ENCODE assay signal across 1 cellular context in the genomic region with DNA sequence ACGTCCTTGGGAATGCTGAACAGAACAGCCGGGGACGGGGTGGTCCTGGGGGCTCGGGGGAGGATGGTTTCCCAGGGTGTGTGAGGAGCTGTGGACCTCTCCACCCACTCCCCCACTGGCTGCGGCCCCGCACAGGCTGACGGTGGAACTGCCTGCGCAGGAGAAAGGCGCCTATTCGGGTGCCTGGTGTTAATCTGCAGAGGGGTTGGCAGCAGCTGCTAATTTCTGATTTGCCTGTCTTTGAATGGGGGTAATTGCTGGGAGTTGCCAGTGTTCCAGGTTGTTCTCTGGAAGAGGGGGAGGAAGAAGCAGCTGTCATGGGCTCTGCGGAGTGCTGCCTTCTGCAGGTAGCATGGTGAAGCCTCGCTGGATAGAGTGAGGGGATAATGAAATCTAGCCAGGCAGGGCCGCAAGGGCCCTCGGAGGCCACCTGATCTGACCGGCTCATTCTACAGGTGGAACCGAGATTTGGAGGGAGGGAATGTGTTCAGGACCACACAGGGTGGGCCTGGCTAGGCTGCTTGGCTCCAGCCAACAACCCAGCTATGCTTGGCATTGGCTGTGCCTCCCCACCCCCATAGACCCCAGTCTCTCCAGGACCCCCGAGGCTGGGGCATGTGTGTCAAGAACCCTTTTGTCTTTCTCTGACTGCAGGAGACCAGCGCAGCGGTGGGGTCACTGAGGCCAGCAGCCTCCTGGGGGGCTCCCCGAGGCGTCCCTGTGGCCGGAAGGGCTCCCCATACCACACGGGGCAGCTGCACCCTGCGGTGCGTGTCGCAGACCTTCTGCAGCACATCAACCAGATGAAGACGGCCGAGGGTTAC.
TF ChIP-seq lines count a peak whose summit lies in the region.

No MANE protein-coding gene starts in this region.

TF ChIP-seq in GM23338, 12 proteins besides CTCF, POLR2A, EP300 and RAD21 (continued from another document):
- TF ChIP-seq, protein P1, sequence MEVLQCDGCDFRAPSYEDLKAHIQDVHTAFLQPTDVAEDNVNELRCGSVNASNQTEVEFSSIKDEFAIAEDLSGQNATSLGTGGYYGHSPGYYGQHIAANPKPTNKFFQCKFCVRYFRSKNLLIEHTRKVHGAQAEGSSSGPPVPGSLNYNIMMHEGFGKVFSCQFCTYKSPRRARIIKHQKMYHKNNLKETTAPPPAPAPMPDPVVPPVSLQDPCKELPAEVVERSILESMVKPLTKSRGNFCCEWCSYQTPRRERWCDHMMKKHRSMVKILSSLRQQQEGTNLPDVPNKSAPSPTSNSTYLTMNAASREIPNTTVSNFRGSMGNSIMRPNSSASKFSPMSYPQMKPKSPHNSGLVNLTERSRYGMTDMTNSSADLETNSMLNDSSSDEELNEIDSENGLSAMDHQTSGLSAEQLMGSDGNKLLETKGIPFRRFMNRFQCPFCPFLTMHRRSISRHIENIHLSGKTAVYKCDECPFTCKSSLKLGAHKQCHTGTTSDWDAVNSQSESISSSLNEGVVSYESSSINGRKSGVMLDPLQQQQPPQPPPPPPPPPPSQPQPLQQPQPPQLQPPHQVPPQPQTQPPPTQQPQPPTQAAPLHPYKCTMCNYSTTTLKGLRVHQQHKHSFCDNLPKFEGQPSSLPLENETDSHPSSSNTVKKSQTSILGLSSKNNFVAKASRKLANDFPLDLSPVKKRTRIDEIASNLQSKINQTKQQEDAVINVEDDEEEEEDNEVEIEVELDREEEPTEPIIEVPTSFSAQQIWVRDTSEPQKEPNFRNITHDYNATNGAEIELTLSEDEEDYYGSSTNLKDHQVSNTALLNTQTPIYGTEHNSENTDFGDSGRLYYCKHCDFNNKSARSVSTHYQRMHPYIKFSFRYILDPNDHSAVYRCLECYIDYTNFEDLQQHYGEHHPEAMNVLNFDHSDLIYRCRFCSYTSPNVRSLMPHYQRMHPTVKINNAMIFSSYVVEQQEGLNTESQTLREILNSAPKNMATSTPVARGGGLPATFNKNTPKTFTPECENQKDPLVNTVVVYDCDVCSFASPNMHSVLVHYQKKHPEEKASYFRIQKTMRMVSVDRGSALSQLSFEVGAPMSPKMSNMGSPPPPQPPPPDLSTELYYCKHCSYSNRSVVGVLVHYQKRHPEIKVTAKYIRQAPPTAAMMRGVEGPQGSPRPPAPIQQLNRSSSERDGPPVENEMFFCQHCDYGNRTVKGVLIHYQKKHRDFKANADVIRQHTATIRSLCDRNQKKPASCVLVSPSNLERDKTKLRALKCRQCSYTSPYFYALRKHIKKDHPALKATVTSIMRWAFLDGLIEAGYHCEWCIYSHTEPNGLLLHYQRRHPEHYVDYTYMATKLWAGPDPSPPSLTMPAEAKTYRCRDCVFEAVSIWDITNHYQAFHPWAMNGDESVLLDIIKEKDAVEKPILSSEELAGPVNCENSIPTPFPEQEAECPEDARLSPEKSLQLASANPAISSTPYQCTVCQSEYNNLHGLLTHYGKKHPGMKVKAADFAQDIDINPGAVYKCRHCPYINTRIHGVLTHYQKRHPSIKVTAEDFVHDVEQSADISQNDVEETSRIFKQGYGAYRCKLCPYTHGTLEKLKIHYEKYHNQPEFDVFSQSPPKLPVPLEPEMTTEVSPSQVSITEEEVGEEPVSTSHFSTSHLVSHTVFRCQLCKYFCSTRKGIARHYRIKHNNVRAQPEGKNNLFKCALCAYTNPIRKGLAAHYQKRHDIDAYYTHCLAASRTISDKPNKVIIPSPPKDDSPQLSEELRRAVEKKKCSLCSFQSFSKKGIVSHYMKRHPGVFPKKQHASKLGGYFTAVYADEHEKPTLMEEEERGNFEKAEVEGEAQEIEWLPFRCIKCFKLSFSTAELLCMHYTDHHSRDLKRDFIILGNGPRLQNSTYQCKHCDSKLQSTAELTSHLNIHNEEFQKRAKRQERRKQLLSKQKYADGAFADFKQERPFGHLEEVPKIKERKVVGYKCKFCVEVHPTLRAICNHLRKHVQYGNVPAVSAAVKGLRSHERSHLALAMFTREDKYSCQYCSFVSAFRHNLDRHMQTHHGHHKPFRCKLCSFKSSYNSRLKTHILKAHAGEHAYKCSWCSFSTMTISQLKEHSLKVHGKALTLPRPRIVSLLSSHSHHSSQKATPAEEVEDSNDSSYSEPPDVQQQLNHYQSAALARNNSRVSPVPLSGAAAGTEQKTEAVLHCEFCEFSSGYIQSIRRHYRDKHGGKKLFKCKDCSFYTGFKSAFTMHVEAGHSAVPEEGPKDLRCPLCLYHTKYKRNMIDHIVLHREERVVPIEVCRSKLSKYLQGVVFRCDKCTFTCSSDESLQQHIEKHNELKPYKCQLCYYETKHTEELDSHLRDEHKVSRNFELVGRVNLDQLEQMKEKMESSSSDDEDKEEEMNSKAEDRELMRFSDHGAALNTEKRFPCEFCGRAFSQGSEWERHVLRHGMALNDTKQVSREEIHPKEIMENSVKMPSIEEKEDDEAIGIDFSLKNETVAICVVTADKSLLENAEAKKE (CRISPR knock-in tag; IDR thresholded peaks at IDR 0.05) = no peak
